12 cellular contexts compared by ENCODE assay signal in genomic region chr15:22502272-22502671, GRCh38. TPM values are rescaled to one million over a fixed set of nuclear protein-coding genes. Genes with fewer than 3 reads are reported as not detected.
"Had no signal": no experiment of that assay in that cellular context is flagged by ENCODE, and none has a peak within 500 bp of the region (broad histone marks: within the 10 kb centered on the region; RNA-seq: fewer than 3 reads in every experiment).

No MANE protein-coding gene starts in this region.

RNA-seq across cellular contexts. Expression of gene GOLGA6L22, which starts 43.6 kb away (rescaled TPM):
- total RNA-seq: OCI-LY7, PC-3, PC-9, Peyer's patch, Right ventricle myocardium inferior, Right ventricle myocardium superior, RPMI7951, SJCRH30, SJSA1, SK-MEL-5, T-cell had no signal
- polyA plus RNA-seq: SK-N-SH had no signal
